In genomic region chr19:1904385-1905070, GRCh38 we compare ENCODE assay signal across 6 cellular contexts. TPM values are rescaled to one million over a fixed set of nuclear protein-coding genes. Genes with fewer than 3 reads are reported as not detected.
DNase-seq lines count a peak whose midpoint lies in the region; ATAC-seq and TF ChIP-seq lines count a peak whose summit lies in the region.

No MANE protein-coding gene starts in this region.

- H3F3A ChIP-seq in neural progenitor cell (ENCODE audit: low read depth): peaks cover 23% of the 10 kb centered on the region

- H3K79me2 ChIP-seq in neural progenitor cell (ENCODE audit: low read depth): peaks cover 40% of the 10 kb centered on the region

- intact Hi-C loops in body of pancreas (cut with DNase I): no loop called here

- peak overlapping the region; percentile 46 for H3K4me2 ChIP-seq in neural progenitor cell

- H3K36me3 ChIP-seq in body of pancreas (replicated peaks in 1 of 2; ENCODE audit: insufficient read depth in 1 of 2, low read depth in 2 of 2) (no peaks in the 10 kb centered on the region), neural progenitor cell (no peaks in the 10 kb centered on the region)

- DNase-seq in body of pancreas (peak; percentile 66 to 90 (median 84)), neural progenitor cell (ENCODE audit: low spot score) (peak; percentile 84)
- DNase-seq in effector CD8-positive, alpha-beta T cell (lab: John Stamatoyannopoulos, UW): no peak
- DNase-seq in stimulated activated CD8-positive, alpha-beta memory T cell treated with anti-CD3 and anti-CD28 coated beads, Interleukin-4, amount 100 ng/mL, for 48 hours: no peak

- H3K27ac ChIP-seq in body of pancreas (peak overlapping the region; percentile 81 to 95 (median 89)), neural progenitor cell (peak overlapping the region; percentile 64)

- no peaks in the 10 kb centered on the region for H3K9me3 Mint-ChIP-seq in neural progenitor cell

- H3K27ac Mint-ChIP-seq in neural progenitor cell: peak overlapping the region; percentile 99

- H3K4me3 ChIP-seq in GM08714 (ENCODE audit: low read length): peak overlapping the region; percentile 54; the same call in 1 of the 2 replicates
- no peak overlapping the region for H3K4me3 ChIP-seq in body of pancreas
- H3K4me3 ChIP-seq in neural progenitor cell: peak overlapping the region; percentile 20

- peaks cover 4% of the 10 kb centered on the region for H3K27me3 Mint-ChIP-seq in neural progenitor cell (ENCODE audit: insufficient read depth, low read depth)

- H3K27me3 ChIP-seq in body of pancreas (no peaks in the 10 kb centered on the region), neural progenitor cell (no peaks in the 10 kb centered on the region)

- no peak for TF ChIP-seq CTCF in body of pancreas (IDR thresholded peaks at IDR 0.05)
- no peak for TF ChIP-seq CTCF in neural progenitor cell (IDR thresholded peaks at IDR 0.05)

- peak in 2 of 3 donors; percentile 22 to 46 for TF ChIP-seq POLR2A in body of pancreas (IDR thresholded peaks at IDR 0.05)

- WGBS in body of pancreas, 2 donors: 32% methylated on average over 10 to 12 of the region's 12 CpGs

- H4K20me1 ChIP-seq in neural progenitor cell (ENCODE audit: low read depth): peaks cover 37% of the 10 kb centered on the region

- peak; percentile 25 for ATAC-seq in HG03460 (IDR thresholded peaks at IDR 0.05; ENCODE audit: unreplicated experiment)
- ATAC-seq in body of pancreas: peak; percentile 26

- peak overlapping the region; percentile 82 for H3K4me3 Mint-ChIP-seq in neural progenitor cell

- H3K9ac ChIP-seq in neural progenitor cell: no peak overlapping the region

- H3K4me1 ChIP-seq in body of pancreas (peaks cover 60% of the 10 kb centered on the region), neural progenitor cell (peaks cover 13% of the 10 kb centered on the region)

- H3K36me3 Mint-ChIP-seq in neural progenitor cell: peaks cover 2% of the 10 kb centered on the region

- peak overlapping the region; percentile 86 for H2AFZ ChIP-seq in neural progenitor cell (replicated peaks)

- peaks cover 23% of the 10 kb centered on the region for H3K4me1 Mint-ChIP-seq in neural progenitor cell

- no peaks in the 10 kb centered on the region for H3K9me3 ChIP-seq in body of pancreas
- H3K9me3 ChIP-seq in neural progenitor cell (ENCODE audit: low read depth): no peaks in the 10 kb centered on the region

RNA-seq across cellular contexts. Expression of gene ADAT3, which starts 0.7 kb away (rescaled TPM):
- 10 to 100 TPM; 10.5 to 13.7 TPM for total RNA-seq in body of pancreas
- 2.4 and 6.5 TPM in 2 replicates for total RNA-seq in neural progenitor cell (ENCODE audit: low replicate concordance)

RNA-seq across cellular contexts. Expression of gene SCAMP4, which starts 0.7 kb away (rescaled TPM):
- total RNA-seq in body of pancreas (10 to 100 TPM; 37.6 to 67.2 TPM), neural progenitor cell (ENCODE audit: low replicate concordance) (11.5 and 67.6 TPM in 2 replicates)

RNA-seq across cellular contexts. Expression of gene ABHD17A, which starts 19.2 kb away (rescaled TPM):
- total RNA-seq in body of pancreas: 100 to 1,000 TPM in 1 of 2 donors, 10 to 100 TPM in 1; 56.8 to 100 TPM
- 20.2 and 87.0 TPM in 2 replicates for total RNA-seq in neural progenitor cell (ENCODE audit: low replicate concordance)

RNA-seq across cellular contexts. Expression of gene CSNK1G2, which starts 36.4 kb away (rescaled TPM):
- total RNA-seq in body of pancreas: 10 to 100 TPM; 35.3 to 65.6 TPM
- total RNA-seq in neural progenitor cell (ENCODE audit: low replicate concordance): 49.6 and 161 TPM in 2 replicates

RNA-seq across cellular contexts. Expression of gene KLF16, which starts 41.1 kb away (rescaled TPM):
- total RNA-seq in body of pancreas: 1 to 10 TPM; 2.3 to 3.6 TPM
- total RNA-seq in neural progenitor cell (ENCODE audit: low replicate concordance): 1.0 and 4.8 TPM in 2 replicates

Comparison
In these comparisons a context has a peak if more than half of its experiments do, and no peak if none do; other contexts are left out.
1. H3K4me3 ChIP-seq: peak in GM08714 (single experiment) and neural progenitor cell (single experiment); none in body of pancreas (0 of 2).
2. DNase-seq: peak in body of pancreas (4 of 4) and neural progenitor cell (single experiment); none in effector CD8-positive, alpha-beta T cell (single experiment) and stimulated activated CD8-positive, alpha-beta memory T cell treated with anti-CD3 and anti-CD28 coated beads, Interleukin-4, amount 100 ng/mL, for 48 hours (single experiment).